ENCODE assay signal across 9 cellular contexts in the genomic region with DNA sequence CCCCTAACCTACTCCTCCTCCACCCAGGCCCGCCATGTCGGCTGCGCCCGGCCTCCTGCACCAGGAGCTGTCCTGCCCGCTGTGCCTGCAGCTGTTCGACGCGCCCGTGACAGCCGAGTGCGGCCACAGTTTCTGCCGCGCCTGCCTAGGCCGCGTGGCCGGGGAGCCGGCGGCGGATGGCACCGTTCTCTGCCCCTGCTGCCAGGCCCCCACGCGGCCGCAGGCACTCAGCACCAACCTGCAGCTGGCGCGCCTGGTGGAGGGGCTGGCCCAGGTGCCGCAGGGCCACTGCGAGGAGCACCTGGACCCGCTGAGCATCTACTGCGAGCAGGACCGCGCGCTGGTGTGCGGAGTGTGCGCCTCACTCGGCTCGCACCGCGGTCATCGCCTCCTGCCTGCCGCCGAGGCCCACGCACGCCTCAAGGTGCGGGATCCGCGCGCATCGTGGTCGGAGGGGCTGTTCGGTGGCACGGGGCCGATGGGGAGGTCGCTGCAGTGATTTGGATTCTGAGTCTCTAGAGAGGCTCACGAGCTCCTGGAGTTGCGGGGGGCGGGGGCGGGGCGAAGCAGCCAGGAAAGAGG. TPM values are rescaled to one million over a fixed set of nuclear protein-coding genes. Genes with fewer than 3 reads are reported as not detected.
DNase-seq lines count a peak whose midpoint lies in the region; ATAC-seq, FAIRE-seq and TF ChIP-seq lines count a peak whose summit lies in the region.
"Had no signal": no experiment of that assay in that cellular context is flagged by ENCODE, and none has a peak within 500 bp of the region (broad histone marks: within the 10 kb centered on the region; RNA-seq: fewer than 3 reads in every experiment).

No MANE protein-coding gene starts in this region.

- H3K36me3 Mint-ChIP-seq in immature natural killer cell = no peaks in the 10 kb centered on the region

- H3K9ac ChIP-seq in GM12878 (ENCODE audit: control insufficient read depth, insufficient read depth, low read length) = no peak overlapping the region

- 24% methylated on average over 58 of the region's 58 CpGs for WGBS in GM12878 (ENCODE audit: insufficient coverage, insufficient replicate concordance, low lambda C conversion rate, missing lambda C conversion rate)

- TF ChIP-seq EP300 in GM12878 (IDR thresholded peaks at IDR 0.05; ENCODE audit: borderline replicate concordance in 1 of 2, control insufficient read depth in 1 of 2, low read depth in 2 of 2, low read length in 2 of 2) = no peak

- TF ChIP-seq RAD21 in GM12878 (IDR thresholded peaks at IDR 0.05; ENCODE audit: insufficient read depth, low read depth, low read length) = no peak

- no peaks in the 10 kb centered on the region for H3K36me3 ChIP-seq in GM12878 (ENCODE audit: control insufficient read depth in 2 of 2, insufficient read depth in 2 of 2, low read length in 1 of 2)

- no peak overlapping the region for H2AFZ ChIP-seq in GM12878 (ENCODE audit: control insufficient read depth, low read depth, low read length)

- H3K9me3 Mint-ChIP-seq in immature natural killer cell = no peaks in the 10 kb centered on the region
- no peaks in the 10 kb centered on the region for H3K9me3 Mint-ChIP-seq in stimulated activated naive CD8-positive, alpha-beta T cell treated with anti-CD3 and anti-CD28 coated beads, Interleukin-15, amount 100 ng/mL, for 72 hours

- POLR2A ChIA-PET in GM12878 (lab: Charles Lee) = interaction anchor here (0.6 kb wide), 1 partner anchor 119 kb away, joined by 3 read pairs; no protein-coding TSS in a partner anchor

- no peaks in the 10 kb centered on the region for H4K20me1 ChIP-seq in GM12878 (ENCODE audit: control insufficient read depth, insufficient read depth)

- TF ChIP-seq POLR2A in GM12878 (IDR thresholded peaks at IDR 0.05; ENCODE audit: low read depth, low read length) = no peak

- no peak for TF ChIP-seq CTCF in GM12878 (IDR thresholded peaks at IDR 0.05 in 2 of 3, conservative IDR thresholded peaks at IDR 0.05 in 1 of 3; ENCODE audit: control insufficient read depth in 2 of 3, extremely low read depth in 1 of 3, insufficient read depth in 1 of 3, low read depth in 3 of 3, low read length in 3 of 3)

- no peak overlapping the region for H3K27ac Mint-ChIP-seq in immature natural killer cell
- H3K27ac Mint-ChIP-seq in stimulated activated naive CD8-positive, alpha-beta T cell treated with anti-CD3 and anti-CD28 coated beads, Interleukin-15, amount 100 ng/mL, for 72 hours = no peak overlapping the region

- H3K4me1 Mint-ChIP-seq in immature natural killer cell = peaks cover 17 to 23% of the 10 kb centered on the region in 2 donors
- H3K4me1 Mint-ChIP-seq in stimulated activated naive CD8-positive, alpha-beta T cell treated with anti-CD3 and anti-CD28 coated beads, Interleukin-15, amount 100 ng/mL, for 72 hours = peaks cover 30% of the 10 kb centered on the region

- in situ Hi-C loops in GM12878 (cut with MboI) = no loop called here

- H3K79me2 ChIP-seq in GM12878 (ENCODE audit: control insufficient read depth, insufficient read depth, low read length) = no peaks in the 10 kb centered on the region

- peak; percentile 9 for ATAC-seq in GM12878
- ATAC-seq in stimulated activated naive CD8-positive, alpha-beta T cell treated with anti-CD3 and anti-CD28 coated beads, Interleukin-15, amount 100 ng/mL, for 72 hours = peak; percentile 35
- no peak for ATAC-seq in HG03442 (IDR thresholded peaks at IDR 0.05; ENCODE audit: unreplicated experiment)
- ATAC-seq in GM19035 (IDR thresholded peaks at IDR 0.05; ENCODE audit: unreplicated experiment) = no peak

- SMC1A ChIA-PET in GM12878 (lab: Charles Lee; ENCODE audit: uncharacterized antibody, unreplicated experiment) = no interaction called here

- FAIRE-seq in GM12878 (lab: Jason Lieb, UNC) = no peak

- no peak overlapping the region for H3K27ac ChIP-seq in GM12878 (ENCODE audit: control insufficient read depth, insufficient read depth)
- H3K27ac ChIP-seq: HL-60 had no signal

- intact Hi-C loops in GM12878 (cut with micrococcal nuclease; ENCODE audit: unreplicated experiment) = no loop called here

- RAD21 ChIA-PET in GM12878 (lab: Charles Lee; ENCODE audit: unreplicated experiment) = no interaction called here

- CTCF ChIA-PET in GM12878 (lab: Yijun Ruan, JAX) = no interaction called here

- peaks cover 11 to 21% (median 14%) of the 10 kb centered on the region in 3 donors for H3K27me3 Mint-ChIP-seq in immature natural killer cell (ENCODE audit: low read depth in 3 of 3)
- H3K27me3 Mint-ChIP-seq in stimulated activated naive CD8-positive, alpha-beta T cell treated with anti-CD3 and anti-CD28 coated beads, Interleukin-15, amount 100 ng/mL, for 72 hours = peaks cover 66% of the 10 kb centered on the region

- peaks cover 14% of the 10 kb centered on the region for H3K4me1 ChIP-seq in GM12878 (ENCODE audit: control insufficient read depth, insufficient read depth, low read length)

- no TSS peak for BruUV-seq in GM12878 (replicated peaks; lab: Mats Ljungman, UMichigan)

- H3K4me3 Mint-ChIP-seq in immature natural killer cell = peak overlapping the region; percentile 74 to 89 (median 82)
- peak overlapping the region; percentile 71 to 85 for H3K4me3 Mint-ChIP-seq in stimulated activated naive CD8-positive, alpha-beta T cell treated with anti-CD3 and anti-CD28 coated beads, Interleukin-15, amount 100 ng/mL, for 72 hours

- peaks cover 14 to 18% of the 10 kb centered on the region in 2 experiments for H3K27me3 ChIP-seq in GM12878 (replicated peaks in 1 of 2; ENCODE audit: control insufficient read depth in 2 of 2, insufficient read depth in 2 of 2, low read length in 1 of 2)

- no peaks in the 10 kb centered on the region for H3K9me3 ChIP-seq in GM12878 (replicated peaks; ENCODE audit: control insufficient read depth, insufficient read depth, low read length)

- peak; percentile 29 for DNase-seq in NCI-H1436 (lab: John Stamatoyannopoulos, UW)
- DNase-seq in NCI-H1436 treated with DMSO at 0.1 percent for 48 hours (lab: John Stamatoyannopoulos, UW) = no peak
- DNase-seq in GM12878 (ENCODE audit: low read depth, low spot score) = no peak
- no peak for DNase-seq in immature natural killer cell
- DNase-seq in stimulated activated naive CD8-positive, alpha-beta T cell treated with anti-CD3 and anti-CD28 coated beads, Interleukin-15, amount 100 ng/mL, for 72 hours = no peak
- no peak for DNase-seq in RPMI8226

- peak overlapping the region; percentile 64 for H3K4me2 ChIP-seq in GM12878 (ENCODE audit: control insufficient read depth, insufficient read depth)

- H3K4me3 ChIP-seq in GM12878 = no peak overlapping the region

RNA-seq across cellular contexts. Expression of gene TRIM72, which starts 0.9 kb away (rescaled TPM):
- total RNA-seq in GM12878 (2013; cell fraction: nucleolus; rRNA removed) = 0.08 TPM in 1 of 2 replicates, not detected in the other
- 0.33 and 0.56 TPM in 2 replicates for total RNA-seq in GM12878 (2014; rRNA removed)
- 0.13 and 0.14 TPM in 2 replicates for total RNA-seq in GM12878 (2014; rRNA removed; fragmentation: Illumina TruSeq; extraction: Trizol)
- total RNA-seq in GM12878 (2021) = 1.0 and 1.2 TPM in 2 replicates
- polyA plus RNA-seq in GM12878 (2011; ENCODE audit: low read depth) = not detected
- polyA plus RNA-seq in GM12878 (2011; rRNA removed) = not detected in 2 replicates
- 0.01 and 0.02 TPM in 2 replicates for polyA plus RNA-seq in GM12878 (2011; cell fraction: cytosol; rRNA removed)
- polyA plus RNA-seq in GM12878 (2011; cell fraction: nucleus; rRNA removed) = 0.01 TPM in 1 of 2 replicates, not detected in the other
- 0.08 and 0.15 TPM in 2 replicates for polyA plus RNA-seq in GM12878 (2012)
- 0.10 TPM in 1 of 2 replicates, not detected in the other for polyA plus RNA-seq in GM12878 (2014; fragmentation: Illumina TruSeq; extraction: Trizol)
- under 1 TPM; 0.03 to 0.26 TPM for polyA plus RNA-seq in GM12878 (2014; fragmentation: Nextera tagmentation; extraction: Ambion mirVana)
- polyA plus RNA-seq in GM12878 (2014; rRNA removed) = 0.29 and 0.36 TPM in 2 replicates
- polyA plus RNA-seq in GM12878 (2016; fragmentation: Nextera tagmentation; extraction: Ambion mirVana) = under 1 TPM; 0.19 to 0.23 TPM
- not detected in 2 replicates for polyA minus RNA-seq in GM12878 (2011; rRNA and poly(A)+ RNA removed)
- polyA minus RNA-seq in GM12878 (2011; cell fraction: cytosol; rRNA and poly(A)+ RNA removed) = not detected in 2 replicates
- not detected in 2 replicates for polyA minus RNA-seq in GM12878 (2011; cell fraction: nucleus; rRNA and poly(A)+ RNA removed)
- not detected for polyA plus RNA-seq in immature natural killer cell

RNA-seq across cellular contexts. Expression of gene PYDC1, which starts 2.1 kb away (rescaled TPM):
- not detected in 2 replicates for total RNA-seq in GM12878 (2013; cell fraction: nucleolus; rRNA removed)
- total RNA-seq in GM12878 (2014; rRNA removed) (not detected in 2 replicates), GM12878 (2014; rRNA removed; fragmentation: Illumina TruSeq; extraction: Trizol) (not detected in 2 replicates), GM12878 (2021) (not detected in 2 replicates)
- not detected for polyA plus RNA-seq in GM12878 (2011; ENCODE audit: low read depth)
- polyA plus RNA-seq in GM12878 (2011; rRNA removed) (not detected in 2 replicates), GM12878 (2014; fragmentation: Illumina TruSeq; extraction: Trizol) (not detected in 2 replicates), GM12878 (2014; fragmentation: Nextera tagmentation; extraction: Ambion mirVana) (not detected), GM12878 (2014; rRNA removed) (not detected in 2 replicates), GM12878 (2016; fragmentation: Nextera tagmentation; extraction: Ambion mirVana) (not detected), immature natural killer cell (not detected)
- not detected in 2 replicates for polyA plus RNA-seq in GM12878 (2011; cell fraction: cytosol; rRNA removed)
- polyA plus RNA-seq in GM12878 (2011; cell fraction: nucleus; rRNA removed) = not detected in 2 replicates
- not detected in 2 replicates for polyA plus RNA-seq in GM12878 (2012)
- not detected in 2 replicates for polyA minus RNA-seq in GM12878 (2011; rRNA and poly(A)+ RNA removed)
- not detected in 2 replicates for polyA minus RNA-seq in GM12878 (2011; cell fraction: cytosol; rRNA and poly(A)+ RNA removed)
- polyA minus RNA-seq in GM12878 (2011; cell fraction: nucleus; rRNA and poly(A)+ RNA removed) = not detected in 2 replicates

RNA-seq across cellular contexts. Expression of gene PYCARD, which starts 12.2 kb away (rescaled TPM):
- total RNA-seq in GM12878 (2013; cell fraction: nucleolus; rRNA removed) = 3.2 and 5.1 TPM in 2 replicates
- 65.7 and 81.4 TPM in 2 replicates for total RNA-seq in GM12878 (2014; rRNA removed)
- total RNA-seq in GM12878 (2014; rRNA removed; fragmentation: Illumina TruSeq; extraction: Trizol) = 32.0 and 32.2 TPM in 2 replicates
- 59.5 and 65.7 TPM in 2 replicates for total RNA-seq in GM12878 (2021)
- 10.6 TPM for polyA plus RNA-seq in GM12878 (2011; ENCODE audit: low read depth)
- polyA plus RNA-seq in GM12878 (2011; rRNA removed) = 11.9 and 26.9 TPM in 2 replicates
- 41.7 and 76.2 TPM in 2 replicates for polyA plus RNA-seq in GM12878 (2011; cell fraction: cytosol; rRNA removed)
- polyA plus RNA-seq in GM12878 (2011; cell fraction: nucleus; rRNA removed) = 43.4 and 46.9 TPM in 2 replicates
- polyA plus RNA-seq in GM12878 (2012) = 34.9 and 40.3 TPM in 2 replicates
- polyA plus RNA-seq in GM12878 (2014; fragmentation: Illumina TruSeq; extraction: Trizol) = 2.0 and 18.3 TPM in 2 replicates
- polyA plus RNA-seq in GM12878 (2014; fragmentation: Nextera tagmentation; extraction: Ambion mirVana) = 10 to 100 TPM in 1 of 2 experiments, 1 to 10 TPM in 1; 5.1 to 14.9 TPM
- 94.1 and 106 TPM in 2 replicates for polyA plus RNA-seq in GM12878 (2014; rRNA removed)
- polyA plus RNA-seq in GM12878 (2016; fragmentation: Nextera tagmentation; extraction: Ambion mirVana) = 10 to 100 TPM; 61.5 to 70.9 TPM
- 8.2 and 21.7 TPM in 2 replicates for polyA minus RNA-seq in GM12878 (2011; rRNA and poly(A)+ RNA removed)
- 13.0 and 15.6 TPM in 2 replicates for polyA minus RNA-seq in GM12878 (2011; cell fraction: cytosol; rRNA and poly(A)+ RNA removed)
- 5.7 and 7.5 TPM in 2 replicates for polyA minus RNA-seq in GM12878 (2011; cell fraction: nucleus; rRNA and poly(A)+ RNA removed)
- 100 to 1,000 TPM in 2 of 3 donors, 10 to 100 TPM in 1; 91.2 to 133 (median 118) TPM for polyA plus RNA-seq in immature natural killer cell

RNA-seq across cellular contexts. Expression of gene FUS, which starts 34.9 kb away (rescaled TPM):
- 304 and 315 TPM in 2 replicates for total RNA-seq in GM12878 (2013; cell fraction: nucleolus; rRNA removed)
- total RNA-seq in GM12878 (2014; rRNA removed) = 40.1 and 47.3 TPM in 2 replicates
- total RNA-seq in GM12878 (2014; rRNA removed; fragmentation: Illumina TruSeq; extraction: Trizol) = 69.6 and 69.8 TPM in 2 replicates
- 509 and 521 TPM in 2 replicates for total RNA-seq in GM12878 (2021)
- 475 TPM for polyA plus RNA-seq in GM12878 (2011; ENCODE audit: low read depth)
- polyA plus RNA-seq in GM12878 (2011; rRNA removed) = 243 and 327 TPM in 2 replicates
- 186 and 237 TPM in 2 replicates for polyA plus RNA-seq in GM12878 (2011; cell fraction: cytosol; rRNA removed)
- 505 and 935 TPM in 2 replicates for polyA plus RNA-seq in GM12878 (2011; cell fraction: nucleus; rRNA removed)
- polyA plus RNA-seq in GM12878 (2012) = 371 and 917 TPM in 2 replicates
- polyA plus RNA-seq in GM12878 (2014; fragmentation: Illumina TruSeq; extraction: Trizol) = 366 and 389 TPM in 2 replicates
- 100 to 1,000 TPM in 1 of 2 experiments, 10 to 100 TPM in 1; 46.8 to 131 TPM for polyA plus RNA-seq in GM12878 (2014; fragmentation: Nextera tagmentation; extraction: Ambion mirVana)
- polyA plus RNA-seq in GM12878 (2014; rRNA removed) = 480 and 547 TPM in 2 replicates
- polyA plus RNA-seq in GM12878 (2016; fragmentation: Nextera tagmentation; extraction: Ambion mirVana) = 100 to 1,000 TPM; 366 to 437 TPM
- 116 and 126 TPM in 2 replicates for polyA minus RNA-seq in GM12878 (2011; rRNA and poly(A)+ RNA removed)
- polyA minus RNA-seq in GM12878 (2011; cell fraction: cytosol; rRNA and poly(A)+ RNA removed) = 108 and 169 TPM in 2 replicates
- 148 and 252 TPM in 2 replicates for polyA minus RNA-seq in GM12878 (2011; cell fraction: nucleus; rRNA and poly(A)+ RNA removed)
- 100 to 1,000 TPM in 1 of 3 donors, 10 to 100 TPM in 2; 73.4 to 169 (median 87.4) TPM for polyA plus RNA-seq in immature natural killer cell

RNA-seq across cellular contexts. Expression of gene ITGAM, which starts 45.0 kb away (rescaled TPM):
- 6.8 and 13.2 TPM in 2 replicates for total RNA-seq in GM12878 (2013; cell fraction: nucleolus; rRNA removed)
- total RNA-seq in GM12878 (2014; rRNA removed) (17.8 and 19.9 TPM in 2 replicates), GM12878 (2014; rRNA removed; fragmentation: Illumina TruSeq; extraction: Trizol) (9.1 and 9.8 TPM in 2 replicates), GM12878 (2021) (18.3 and 19.0 TPM in 2 replicates)
- 1.3 TPM for polyA plus RNA-seq in GM12878 (2011; ENCODE audit: low read depth)
- polyA plus RNA-seq in GM12878 (2011; rRNA removed) (3.1 and 7.5 TPM in 2 replicates), GM12878 (2014; fragmentation: Illumina TruSeq; extraction: Trizol) (7.3 and 14.2 TPM in 2 replicates), GM12878 (2014; fragmentation: Nextera tagmentation; extraction: Ambion mirVana) (1 to 10 TPM in 1 of 2 experiments, under 1 TPM in 1; 0.97 to 1.6 TPM), GM12878 (2014; rRNA removed) (13.4 and 16.6 TPM in 2 replicates), GM12878 (2016; fragmentation: Nextera tagmentation; extraction: Ambion mirVana) (1 to 10 TPM; 3.8 to 4.4 TPM), immature natural killer cell (100 to 1,000 TPM in 1 of 3 donors, 10 to 100 TPM in 2; 70.6 to 186 (median 89.3) TPM)
- 11.7 and 12.4 TPM in 2 replicates for polyA plus RNA-seq in GM12878 (2011; cell fraction: cytosol; rRNA removed)
- 34.7 and 36.1 TPM in 2 replicates for polyA plus RNA-seq in GM12878 (2011; cell fraction: nucleus; rRNA removed)
- polyA plus RNA-seq in GM12878 (2012) = 3.6 and 3.9 TPM in 2 replicates
- 10.2 and 10.3 TPM in 2 replicates for polyA minus RNA-seq in GM12878 (2011; rRNA and poly(A)+ RNA removed)
- polyA minus RNA-seq in GM12878 (2011; cell fraction: cytosol; rRNA and poly(A)+ RNA removed) = 3.1 and 5.0 TPM in 2 replicates
- 7.1 and 10.6 TPM in 2 replicates for polyA minus RNA-seq in GM12878 (2011; cell fraction: nucleus; rRNA and poly(A)+ RNA removed)

Comparison
In these comparisons a context has a peak if more than half of its experiments do, and no peak if none do; other contexts are left out.
1. ATAC-seq: peak in GM12878 (single experiment) and stimulated activated naive CD8-positive, alpha-beta T cell treated with anti-CD3 and anti-CD28 coated beads, Interleukin-15, amount 100 ng/mL, for 72 hours (single experiment); none in HG03442 (single experiment) and GM19035 (single experiment).